1 cellular context compared by ENCODE assay signal in the genomic region with DNA sequence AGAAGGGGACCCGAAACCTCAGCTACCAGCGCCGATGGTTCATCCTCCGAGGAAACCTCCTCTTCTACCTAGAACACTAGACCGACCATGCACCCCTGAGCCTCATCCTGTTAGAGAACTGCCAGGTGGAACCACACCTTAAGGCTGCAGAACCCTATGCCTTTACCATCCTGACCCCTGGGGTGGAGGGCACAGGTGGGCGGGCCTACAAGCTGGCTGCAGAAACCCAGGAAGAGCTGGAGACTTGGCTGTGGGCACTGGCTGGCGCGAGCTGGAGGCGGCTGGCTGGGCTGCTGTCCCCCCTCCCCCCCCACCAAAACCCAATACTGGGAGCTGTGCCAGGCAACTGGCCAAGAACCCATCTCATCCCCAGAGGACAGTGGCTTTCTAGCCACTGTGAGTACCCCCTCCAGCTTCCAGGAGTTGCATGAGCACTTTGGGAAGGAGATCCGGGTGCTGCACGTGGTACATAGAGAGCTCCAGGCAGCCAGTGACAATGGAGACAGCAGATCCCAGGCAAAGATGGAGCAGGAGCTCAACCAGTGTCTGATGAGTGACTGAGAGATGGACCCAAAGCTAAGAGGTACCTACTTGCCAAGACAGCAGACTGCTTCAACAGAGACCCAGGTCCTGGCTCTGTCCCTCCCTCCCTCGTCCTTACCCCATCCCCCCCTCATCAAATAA.
TF ChIP-seq lines count a peak whose summit lies in the region.

No MANE protein-coding gene starts in this region.

TF ChIP-seq in HEK293, 187 proteins besides CTCF, POLR2A, EP300 and RAD21 (continued from another document):
- TF ChIP-seq, protein P1, sequence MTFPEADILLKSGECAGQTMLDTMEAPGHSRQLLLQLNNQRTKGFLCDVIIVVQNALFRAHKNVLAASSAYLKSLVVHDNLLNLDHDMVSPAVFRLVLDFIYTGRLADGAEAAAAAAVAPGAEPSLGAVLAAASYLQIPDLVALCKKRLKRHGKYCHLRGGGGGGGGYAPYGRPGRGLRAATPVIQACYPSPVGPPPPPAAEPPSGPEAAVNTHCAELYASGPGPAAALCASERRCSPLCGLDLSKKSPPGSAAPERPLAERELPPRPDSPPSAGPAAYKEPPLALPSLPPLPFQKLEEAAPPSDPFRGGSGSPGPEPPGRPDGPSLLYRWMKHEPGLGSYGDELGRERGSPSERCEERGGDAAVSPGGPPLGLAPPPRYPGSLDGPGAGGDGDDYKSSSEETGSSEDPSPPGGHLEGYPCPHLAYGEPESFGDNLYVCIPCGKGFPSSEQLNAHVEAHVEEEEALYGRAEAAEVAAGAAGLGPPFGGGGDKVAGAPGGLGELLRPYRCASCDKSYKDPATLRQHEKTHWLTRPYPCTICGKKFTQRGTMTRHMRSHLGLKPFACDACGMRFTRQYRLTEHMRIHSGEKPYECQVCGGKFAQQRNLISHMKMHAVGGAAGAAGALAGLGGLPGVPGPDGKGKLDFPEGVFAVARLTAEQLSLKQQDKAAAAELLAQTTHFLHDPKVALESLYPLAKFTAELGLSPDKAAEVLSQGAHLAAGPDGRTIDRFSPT (tag by site-specific recombination; IDR thresholded peaks at IDR 0.05) = peak; percentile 54; the same call in 1 of the 2 replicates
- TF ChIP-seq ZFHX2 (tag by site-specific recombination; conservative IDR thresholded peaks at IDR 0.05) (peak; percentile 16; the same call in 1 of the 2 replicates), HOXD13 (CRISPR knock-in tag; IDR thresholded peaks at IDR 0.05; ENCODE audit: borderline replicate concordance) (no peak)
